2 cellular contexts compared by ENCODE assay signal in genomic region chr22:37650463-37651136, GRCh38.
TF ChIP-seq lines count a peak whose summit lies in the region.

No MANE protein-coding gene starts in this region.

TF ChIP-seq in HEK293, 187 proteins besides CTCF, POLR2A, EP300 and RAD21:
- peak; percentile 84 for TF ChIP-seq ZBTB6 (tag by site-specific recombination; IDR thresholded peaks at IDR 0.05)
- peak; percentile 76; the same call in 1 of the 2 replicates for TF ChIP-seq ZNF664 (tag by site-specific recombination; IDR thresholded peaks at IDR 0.05)
- TF ChIP-seq ZNF747 (tag by site-specific recombination; IDR thresholded peaks at IDR 0.05) = no peak

TF ChIP-seq in WTC11, 78 proteins besides CTCF, POLR2A, EP300 and RAD21:
- TF ChIP-seq PRDM15 (CRISPR knock-in tag; IDR thresholded peaks at IDR 0.05) (peak; percentile 28; the same call in 1 of the 2 replicates), FOXP1 (CRISPR knock-in tag; IDR thresholded peaks at IDR 0.05; ENCODE audit: borderline replicate concordance) (no peak), RORB (CRISPR knock-in tag; IDR thresholded peaks at IDR 0.05) (no peak), ZNF671 (CRISPR knock-in tag; IDR thresholded peaks at IDR 0.05) (no peak), ZNF138 (CRISPR knock-in tag; conservative IDR thresholded peaks at IDR 0.05) (no peak)
